ENCODE assay signal across 8 cellular contexts in the genomic region with DNA sequence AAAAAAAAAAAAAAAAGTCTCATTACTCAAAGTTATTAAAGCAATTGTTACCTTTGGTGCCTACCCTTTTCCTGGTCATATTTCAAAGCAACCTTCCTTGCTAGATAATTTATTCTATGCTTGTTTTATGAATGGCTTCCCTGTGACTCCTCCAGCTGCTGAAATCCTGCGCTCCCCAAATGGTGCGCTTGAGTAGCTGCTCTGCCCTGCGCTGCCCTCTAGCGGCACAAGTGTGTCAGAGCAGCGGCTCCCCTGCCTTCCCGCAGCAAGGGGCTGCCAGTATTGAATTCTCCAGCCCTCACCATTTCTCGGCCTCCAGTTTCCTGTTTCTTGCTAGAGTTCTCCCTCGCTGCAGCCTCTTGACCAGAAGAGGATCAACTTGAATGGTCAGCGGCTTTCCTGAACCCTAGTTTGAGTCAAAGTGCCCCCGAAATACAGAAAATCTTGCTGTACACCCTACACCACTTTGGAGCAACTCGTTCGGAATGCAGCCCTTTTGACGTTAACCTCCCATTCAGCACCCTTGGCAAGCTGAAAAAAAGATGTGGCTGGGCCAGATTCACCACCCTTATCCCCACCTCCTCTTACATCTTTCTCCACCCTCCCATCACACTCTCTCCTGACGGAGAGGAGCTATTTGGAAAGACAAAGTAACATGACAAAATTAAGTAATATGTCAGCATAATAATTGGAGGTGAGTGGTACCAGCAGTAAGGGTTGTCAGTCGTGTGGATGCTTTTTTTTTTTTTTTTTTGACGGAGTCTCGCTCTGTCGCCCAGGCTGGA.
DNase-seq lines count a peak whose midpoint lies in the region; TF ChIP-seq lines count a peak whose summit lies in the region.

No MANE protein-coding gene starts in this region.

- no peak overlapping the region for H3K14ac ChIP-seq in H9 (ENCODE audit: insufficient read depth, low read length)

- H4K20me1 ChIP-seq in H9 (ENCODE audit: control insufficient read depth, insufficient read depth, insufficient read length) = no peaks in the 10 kb centered on the region
- no peaks in the 10 kb centered on the region for H4K20me1 ChIP-seq in MM.1S (ENCODE audit: insufficient read depth, low read length)

- H3K36me3 Mint-ChIP-seq in H9 (ENCODE audit: insufficient read depth in 1 of 3, low read depth in 3 of 3) = no peaks in the 10 kb centered on the region

- no peak overlapping the region for H2BK20ac ChIP-seq in H9 (ENCODE audit: low read depth, low read length, poor library complexity, severe bottlenecking)

- no peak overlapping the region for H2BK15ac ChIP-seq in H9 (ENCODE audit: low read depth, low read length)

- H3K56ac ChIP-seq in H9 (ENCODE audit: insufficient read length, low read depth, low read length) = no peak overlapping the region

- H2BK5ac ChIP-seq in H9 (ENCODE audit: insufficient read length, low read length) = no peak overlapping the region

- H3K4ac ChIP-seq in H9 (ENCODE audit: low read depth, low read length) = no peak overlapping the region

- peak; percentile 95 for TF ChIP-seq CTCF in H9 (conservative IDR thresholded peaks at IDR 0.05)
- TF ChIP-seq CTCF in MM.1S (IDR thresholded peaks at IDR 0.05; ENCODE audit: low read length) = peak; percentile 94

- H4K5ac ChIP-seq in H9 (ENCODE audit: insufficient read length, low read depth, low read length) = no peak overlapping the region

- no peak overlapping the region for H3K23ac ChIP-seq in H9 (ENCODE audit: insufficient read length, low read depth, low read length)

- no CpG with 5 or more reads among the region's 18 CpGs for WGBS in H9 (ENCODE audit: extremely low coverage, insufficient read length, low lambda C conversion rate)

- peaks cover 7% of the 10 kb centered on the region for H3K27me3 Mint-ChIP-seq in H9 (ENCODE audit: low read depth)

- no peak overlapping the region for H3T11ph ChIP-seq in H9 (ENCODE audit: low read length)

- no peak overlapping the region for H2BK12ac ChIP-seq in H9 (ENCODE audit: insufficient read length, low read depth, low read length)

- H4K91ac ChIP-seq in H9 (ENCODE audit: insufficient read length, low read depth, low read length) = no peak overlapping the region

- no peaks in the 10 kb centered on the region for H3K27me3 ChIP-seq in H9 (ENCODE audit: insufficient read depth, low read length)
- H3K27me3 ChIP-seq in MM.1S (replicated peaks; ENCODE audit: insufficient read depth, low read length) = no peaks in the 10 kb centered on the region; the same call in 1 of the 2 replicates

- no peak overlapping the region for H3K18ac ChIP-seq in H9 (ENCODE audit: insufficient read length, low read depth, low read length)

- H3K4me3 ChIP-seq in MM.1S (ENCODE audit: low read length) = peak overlapping the region; percentile 20; the same call in 1 of the 2 replicates

- H3K9me2 ChIP-seq in MM.1S (replicated peaks; ENCODE audit: insufficient read depth, low read length) = no peaks in the 10 kb centered on the region

- H4K8ac ChIP-seq in H9 (replicated peaks; ENCODE audit: insufficient read length, low read depth, low read length) = no peak overlapping the region

- peak overlapping the region in 1 of 3 experiments; percentile 44; a peak in 1 of 7 replicates for H3K27ac Mint-ChIP-seq in H9

- H2AK5ac ChIP-seq in H9 (ENCODE audit: insufficient read length, low read length) = no peak overlapping the region

- no peaks in the 10 kb centered on the region for H3K9me3 ChIP-seq in H9 (ENCODE audit: control insufficient read depth, low read depth, low read length)
- no peaks in the 10 kb centered on the region for H3K9me3 ChIP-seq in MM.1S (replicated peaks; ENCODE audit: insufficient read depth, low read length)

- H3K23me2 ChIP-seq in H9 (ENCODE audit: insufficient read length, low read depth, low read length, poor library complexity, severe bottlenecking) = no peaks in the 10 kb centered on the region

- peaks cover 2% of the 10 kb centered on the region; the same call in 1 of the 2 replicates for H3K4me1 ChIP-seq in H9 (ENCODE audit: insufficient read depth, low read length)
- H3K4me1 ChIP-seq in MM.1S (ENCODE audit: low read length) = no peaks in the 10 kb centered on the region

- H3K4me1 Mint-ChIP-seq in H9 = peaks cover 37% of the 10 kb centered on the region in 2 experiments

- in situ Hi-C loops in SK-MEL-5 (cut with HindIII; ENCODE audit: low pct_unique_long_range_greater_than_20kb, low sequenced_read_pairs) = no loop called here

- H3K4me2 ChIP-seq in H9 (ENCODE audit: insufficient read depth, insufficient read length, low read length) = no peak overlapping the region
- peak overlapping the region; percentile 31; the same call in 1 of the 2 replicates for H3K4me2 ChIP-seq in MM.1S (ENCODE audit: low read depth, low read length)

- H3K79me2 ChIP-seq in H9 (ENCODE audit: insufficient read depth, low read length) = no peaks in the 10 kb centered on the region
- H3K79me2 ChIP-seq in MM.1S (ENCODE audit: low read length) = no peaks in the 10 kb centered on the region

- no peaks in the 10 kb centered on the region for H3K79me1 ChIP-seq in H9 (ENCODE audit: insufficient read depth, low read depth, low read length, poor library complexity, severe bottlenecking)

- peak; percentile 65 for DNase-seq in GDM1 (lab: John Stamatoyannopoulos, UW)
- DNase-seq in H9 = peak; percentile 83
- DNase-seq in MM.1S = peak; percentile 77
- peak; percentile 84 for DNase-seq in SK-MEL-5 (ENCODE audit: low read depth, low spot score)
- peak; percentile 73 for DNase-seq in activated gamma-delta T cell treated with Interleukin-2 at 50 U/mL for 16 hours
- peak; percentile 85 for DNase-seq in germinal center (ENCODE audit: low spot score)
- DNase-seq in pons (ENCODE audit: low spot score) = peak; percentile 70
- DNase-seq in ureter (ENCODE audit: low spot score) = peak; percentile 76

- no peaks in the 10 kb centered on the region; a peak in 1 of 5 replicates for H3K9me3 Mint-ChIP-seq in H9

- H3K9ac ChIP-seq in H9 (ENCODE audit: extremely low read depth, insufficient read length, low read length) (no peak overlapping the region), MM.1S (ENCODE audit: low read length) (no peak overlapping the region)

- H3F3A ChIP-seq in MM.1S (ENCODE audit: insufficient read depth, low read length) = no peaks in the 10 kb centered on the region

- no peak overlapping the region; a peak in 1 of 5 replicates for H3K4me3 Mint-ChIP-seq in H9

- H2BK120ac ChIP-seq in H9 (ENCODE audit: low read depth, low read length, poor library complexity, severe bottlenecking) = no peak overlapping the region

- H3K27ac ChIP-seq in H9 (ENCODE audit: insufficient read length, low read depth, low read length) (no peak overlapping the region), MM.1S (ENCODE audit: low read length) (no peak overlapping the region)

- H3K36me3 ChIP-seq in MM.1S (replicated peaks; ENCODE audit: insufficient read depth, low read length) = no peaks in the 10 kb centered on the region

- H2AFZ ChIP-seq in H9 (ENCODE audit: low read length) (peak overlapping the region; percentile 82), MM.1S (ENCODE audit: low read length) (no peak overlapping the region)
